In genomic region chr17:17344507-17345293, GRCh38 we compare ENCODE assay signal across 1 cellular context.
TF ChIP-seq lines count a peak whose summit lies in the region.

No MANE protein-coding gene starts in this region.

TF ChIP-seq in HepG2, 621 proteins besides CTCF, POLR2A, EP300 and RAD21 (continued from another document and continues in another):
- no peak for TF ChIP-seq ZNF597 (CRISPR knock-in tag; IDR thresholded peaks at IDR 0.05)
- TF ChIP-seq TFAP4 (IDR thresholded peaks at IDR 0.05; ENCODE audit: borderline replicate concordance, low read depth): peak; percentile 94; the same call in 1 of the 2 replicates
- TF ChIP-seq ZNF776 (CRISPR knock-in tag; IDR thresholded peaks at IDR 0.05): no peak
- TF ChIP-seq TIGD3 (CRISPR knock-in tag; IDR thresholded peaks at IDR 0.05; ENCODE audit: borderline replicate concordance): no peak
- TF ChIP-seq HOXA3 (CRISPR knock-in tag; IDR thresholded peaks at IDR 0.05): peak; percentile 23; the same call in 1 of the 2 replicates
- TF ChIP-seq RAD51 (IDR thresholded peaks at IDR 0.05; ENCODE audit: borderline replicate concordance): no peak
- peak; percentile 13; the same call in 1 of the 2 replicates for TF ChIP-seq TCF7 (IDR thresholded peaks at IDR 0.05; ENCODE audit: low read depth)
- no peak for TF ChIP-seq ZNF768 (CRISPR knock-in tag; IDR thresholded peaks at IDR 0.05)
- peak; percentile 91 for TF ChIP-seq HIVEP1 (CRISPR knock-in tag; IDR thresholded peaks at IDR 0.05)
- no peak for TF ChIP-seq FOXP1 (IDR thresholded peaks at IDR 0.05)
- 0 out of 2 replicates have a peak, but pooled peaks have one; percentile 19 for TF ChIP-seq FOXP1 (CRISPR knock-in tag; IDR thresholded peaks at IDR 0.05)
- TF ChIP-seq DMAP1 (CRISPR knock-in tag; IDR thresholded peaks at IDR 0.05): peak; percentile 47; the same call in 1 of the 2 replicates
- TF ChIP-seq KLF11 (CRISPR knock-in tag; IDR thresholded peaks at IDR 0.05): 0 out of 2 replicates have a peak, but pooled peaks have one; percentile 58
- no peak for TF ChIP-seq MED13 (CRISPR knock-in tag; IDR thresholded peaks at IDR 0.05)
- no peak for TF ChIP-seq ZNF326 (CRISPR knock-in tag; IDR thresholded peaks at IDR 0.05; ENCODE audit: borderline replicate concordance)
- no peak for TF ChIP-seq JARID2 (CRISPR knock-in tag; IDR thresholded peaks at IDR 0.05; ENCODE audit: insufficient replicate concordance)
- TF ChIP-seq ZNF564 (CRISPR knock-in tag; IDR thresholded peaks at IDR 0.05): no peak
- TF ChIP-seq ZNF414 (CRISPR knock-in tag; IDR thresholded peaks at IDR 0.05): no peak
- no peak for TF ChIP-seq SOX13 (IDR thresholded peaks at IDR 0.05)
- TF ChIP-seq SOX13 (CRISPR knock-in tag; conservative IDR thresholded peaks at IDR 0.05 in 1 of 2, IDR thresholded peaks at IDR 0.05 in 1 of 2): peak in 1 of 2 experiments; percentile 31; a peak in 1 of 4 replicates
- no peak for TF ChIP-seq REL (CRISPR knock-in tag; conservative IDR thresholded peaks at IDR 0.05)
- no peak for TF ChIP-seq BRCA1 (CRISPR knock-in tag; IDR thresholded peaks at IDR 0.05)
- no peak for TF ChIP-seq MATR3 (CRISPR knock-in tag; IDR thresholded peaks at IDR 0.05)
- no peak for TF ChIP-seq NFIC (IDR thresholded peaks at IDR 0.05; ENCODE audit: low read length)
- peak; percentile 52; the same call in 1 of the 2 replicates for TF ChIP-seq SALL2 (CRISPR knock-in tag; IDR thresholded peaks at IDR 0.05)
- no peak for TF ChIP-seq GLI4 (CRISPR knock-in tag; IDR thresholded peaks at IDR 0.05; ENCODE audit: borderline replicate concordance)
- TF ChIP-seq ZNF550 (CRISPR knock-in tag; IDR thresholded peaks at IDR 0.05; ENCODE audit: borderline replicate concordance): 0 out of 2 replicates have a peak, but pooled peaks have one; percentile 61
- TF ChIP-seq SRSF4 (IDR thresholded peaks at IDR 0.05; ENCODE audit: low read depth, low read length, poor library complexity, severe bottlenecking): no peak
- TF ChIP-seq FOXO4 (CRISPR knock-in tag; conservative IDR thresholded peaks at IDR 0.05): no peak
- TF ChIP-seq ZNF670 (CRISPR knock-in tag; IDR thresholded peaks at IDR 0.05; ENCODE audit: borderline replicate concordance): 0 out of 2 replicates have a peak, but pooled peaks have one; percentile 2
- TF ChIP-seq U2AF1 (optimal IDR thresholded peaks at IDR 0.05; ENCODE audit: low read depth, low read length): no peak
- no peak for TF ChIP-seq HMGA1 (CRISPR knock-in tag; conservative IDR thresholded peaks at IDR 0.05)
- TF ChIP-seq TEAD3 (CRISPR knock-in tag; optimal IDR thresholded peaks at IDR 0.05; ENCODE audit: borderline replicate concordance): no peak
- TF ChIP-seq ZNF20 (CRISPR knock-in tag; IDR thresholded peaks at IDR 0.05): no peak
- no peak for TF ChIP-seq BATF2 (CRISPR knock-in tag; IDR thresholded peaks at IDR 0.05)
- TF ChIP-seq HDAC6 (IDR thresholded peaks at IDR 0.05; ENCODE audit: low read depth, low read length): no peak
- TF ChIP-seq ARHGAP35 (CRISPR knock-in tag; IDR thresholded peaks at IDR 0.05; ENCODE audit: borderline replicate concordance): no peak
- peak; percentile 4; the same call in 1 of the 2 replicates for TF ChIP-seq MIER2 (CRISPR knock-in tag; IDR thresholded peaks at IDR 0.05)
- peak; percentile 56 for TF ChIP-seq ELF1 (CRISPR knock-in tag; IDR thresholded peaks at IDR 0.05)
- no peak for TF ChIP-seq SP2 (CRISPR knock-in tag; IDR thresholded peaks at IDR 0.05)
- TF ChIP-seq JUN (CRISPR knock-in tag; IDR thresholded peaks at IDR 0.05): no peak
- TF ChIP-seq MAX (IDR thresholded peaks at IDR 0.05): peak; percentile 76
- TF ChIP-seq ZNF7 (CRISPR knock-in tag; IDR thresholded peaks at IDR 0.05): no peak
- TF ChIP-seq ZGPAT (CRISPR knock-in tag; IDR thresholded peaks at IDR 0.05): peak; percentile 75
- no peak for TF ChIP-seq ZNF430 (CRISPR knock-in tag; IDR thresholded peaks at IDR 0.05)
- TF ChIP-seq FIP1L1 (IDR thresholded peaks at IDR 0.05; ENCODE audit: borderline replicate concordance, insufficient read depth, low read depth, low read length): no peak
- TF ChIP-seq IRF9 (CRISPR knock-in tag; IDR thresholded peaks at IDR 0.05; ENCODE audit: borderline replicate concordance): no peak
- 0 out of 2 replicates have a peak, but pooled peaks have one; percentile 21 for TF ChIP-seq ZNF12 (CRISPR knock-in tag; IDR thresholded peaks at IDR 0.05)
- peak; percentile 60; the same call in 1 of the 2 replicates for TF ChIP-seq TFDP1 (CRISPR knock-in tag; IDR thresholded peaks at IDR 0.05; ENCODE audit: borderline replicate concordance)
- no peak for TF ChIP-seq ZNF512B (CRISPR knock-in tag; IDR thresholded peaks at IDR 0.05; ENCODE audit: borderline replicate concordance)
- TF ChIP-seq ZMYM4 (CRISPR knock-in tag; IDR thresholded peaks at IDR 0.05): no peak
